In genomic region chr18:617970-618504, GRCh38 we compare ENCODE assay signal across 1 cellular context.
TF ChIP-seq lines count a peak whose summit lies in the region.

No MANE protein-coding gene starts in this region.

TF ChIP-seq in GM23338, 12 proteins besides CTCF, POLR2A, EP300 and RAD21 (continued from another document):
- TF ChIP-seq, protein P1, sequence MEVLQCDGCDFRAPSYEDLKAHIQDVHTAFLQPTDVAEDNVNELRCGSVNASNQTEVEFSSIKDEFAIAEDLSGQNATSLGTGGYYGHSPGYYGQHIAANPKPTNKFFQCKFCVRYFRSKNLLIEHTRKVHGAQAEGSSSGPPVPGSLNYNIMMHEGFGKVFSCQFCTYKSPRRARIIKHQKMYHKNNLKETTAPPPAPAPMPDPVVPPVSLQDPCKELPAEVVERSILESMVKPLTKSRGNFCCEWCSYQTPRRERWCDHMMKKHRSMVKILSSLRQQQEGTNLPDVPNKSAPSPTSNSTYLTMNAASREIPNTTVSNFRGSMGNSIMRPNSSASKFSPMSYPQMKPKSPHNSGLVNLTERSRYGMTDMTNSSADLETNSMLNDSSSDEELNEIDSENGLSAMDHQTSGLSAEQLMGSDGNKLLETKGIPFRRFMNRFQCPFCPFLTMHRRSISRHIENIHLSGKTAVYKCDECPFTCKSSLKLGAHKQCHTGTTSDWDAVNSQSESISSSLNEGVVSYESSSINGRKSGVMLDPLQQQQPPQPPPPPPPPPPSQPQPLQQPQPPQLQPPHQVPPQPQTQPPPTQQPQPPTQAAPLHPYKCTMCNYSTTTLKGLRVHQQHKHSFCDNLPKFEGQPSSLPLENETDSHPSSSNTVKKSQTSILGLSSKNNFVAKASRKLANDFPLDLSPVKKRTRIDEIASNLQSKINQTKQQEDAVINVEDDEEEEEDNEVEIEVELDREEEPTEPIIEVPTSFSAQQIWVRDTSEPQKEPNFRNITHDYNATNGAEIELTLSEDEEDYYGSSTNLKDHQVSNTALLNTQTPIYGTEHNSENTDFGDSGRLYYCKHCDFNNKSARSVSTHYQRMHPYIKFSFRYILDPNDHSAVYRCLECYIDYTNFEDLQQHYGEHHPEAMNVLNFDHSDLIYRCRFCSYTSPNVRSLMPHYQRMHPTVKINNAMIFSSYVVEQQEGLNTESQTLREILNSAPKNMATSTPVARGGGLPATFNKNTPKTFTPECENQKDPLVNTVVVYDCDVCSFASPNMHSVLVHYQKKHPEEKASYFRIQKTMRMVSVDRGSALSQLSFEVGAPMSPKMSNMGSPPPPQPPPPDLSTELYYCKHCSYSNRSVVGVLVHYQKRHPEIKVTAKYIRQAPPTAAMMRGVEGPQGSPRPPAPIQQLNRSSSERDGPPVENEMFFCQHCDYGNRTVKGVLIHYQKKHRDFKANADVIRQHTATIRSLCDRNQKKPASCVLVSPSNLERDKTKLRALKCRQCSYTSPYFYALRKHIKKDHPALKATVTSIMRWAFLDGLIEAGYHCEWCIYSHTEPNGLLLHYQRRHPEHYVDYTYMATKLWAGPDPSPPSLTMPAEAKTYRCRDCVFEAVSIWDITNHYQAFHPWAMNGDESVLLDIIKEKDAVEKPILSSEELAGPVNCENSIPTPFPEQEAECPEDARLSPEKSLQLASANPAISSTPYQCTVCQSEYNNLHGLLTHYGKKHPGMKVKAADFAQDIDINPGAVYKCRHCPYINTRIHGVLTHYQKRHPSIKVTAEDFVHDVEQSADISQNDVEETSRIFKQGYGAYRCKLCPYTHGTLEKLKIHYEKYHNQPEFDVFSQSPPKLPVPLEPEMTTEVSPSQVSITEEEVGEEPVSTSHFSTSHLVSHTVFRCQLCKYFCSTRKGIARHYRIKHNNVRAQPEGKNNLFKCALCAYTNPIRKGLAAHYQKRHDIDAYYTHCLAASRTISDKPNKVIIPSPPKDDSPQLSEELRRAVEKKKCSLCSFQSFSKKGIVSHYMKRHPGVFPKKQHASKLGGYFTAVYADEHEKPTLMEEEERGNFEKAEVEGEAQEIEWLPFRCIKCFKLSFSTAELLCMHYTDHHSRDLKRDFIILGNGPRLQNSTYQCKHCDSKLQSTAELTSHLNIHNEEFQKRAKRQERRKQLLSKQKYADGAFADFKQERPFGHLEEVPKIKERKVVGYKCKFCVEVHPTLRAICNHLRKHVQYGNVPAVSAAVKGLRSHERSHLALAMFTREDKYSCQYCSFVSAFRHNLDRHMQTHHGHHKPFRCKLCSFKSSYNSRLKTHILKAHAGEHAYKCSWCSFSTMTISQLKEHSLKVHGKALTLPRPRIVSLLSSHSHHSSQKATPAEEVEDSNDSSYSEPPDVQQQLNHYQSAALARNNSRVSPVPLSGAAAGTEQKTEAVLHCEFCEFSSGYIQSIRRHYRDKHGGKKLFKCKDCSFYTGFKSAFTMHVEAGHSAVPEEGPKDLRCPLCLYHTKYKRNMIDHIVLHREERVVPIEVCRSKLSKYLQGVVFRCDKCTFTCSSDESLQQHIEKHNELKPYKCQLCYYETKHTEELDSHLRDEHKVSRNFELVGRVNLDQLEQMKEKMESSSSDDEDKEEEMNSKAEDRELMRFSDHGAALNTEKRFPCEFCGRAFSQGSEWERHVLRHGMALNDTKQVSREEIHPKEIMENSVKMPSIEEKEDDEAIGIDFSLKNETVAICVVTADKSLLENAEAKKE (CRISPR knock-in tag; IDR thresholded peaks at IDR 0.05), result no peak
- no peak for TF ChIP-seq EZH2phosphoT487 (IDR thresholded peaks at IDR 0.05; ENCODE audit: unreplicated experiment)
